Comparison of ENCODE assay signal across 8 cellular contexts in genomic region chr7:2843711-2844152, GRCh38. TPM values are rescaled to one million over a fixed set of nuclear protein-coding genes. Genes with fewer than 3 reads are reported as not detected.
DNase-seq lines count a peak whose midpoint lies in the region; ATAC-seq and TF ChIP-seq lines count a peak whose summit lies in the region.

No MANE protein-coding gene starts in this region.

- H3K4me1 ChIP-seq in endodermal cell (ENCODE audit: control insufficient read depth, insufficient read depth, low read length), result peaks cover 10% of the 10 kb centered on the region
- peaks cover 12 to 14% of the 10 kb centered on the region in 2 donors for H3K4me1 ChIP-seq in mucosa of rectum (ENCODE audit: control insufficient read depth in 2 of 2, insufficient read depth in 2 of 2, low read length in 2 of 2)
- H3K4me1 ChIP-seq in upper lobe of left lung, result peaks cover 20 to 45% (median 25%) of the 10 kb centered on the region in 4 donors

- H3K4me3 Mint-ChIP-seq in endodermal cell, result peak overlapping the region; percentile 75

- peaks cover 16% of the 10 kb centered on the region for H3K4me1 Mint-ChIP-seq in endodermal cell

- H3K9ac ChIP-seq in endodermal cell (ENCODE audit: extremely low read depth, low read length, poor library complexity, severe bottlenecking), result peak overlapping the region; percentile 59
- peak overlapping the region; percentile 47 to 64 for H3K9ac ChIP-seq in mucosa of rectum (ENCODE audit: low read depth in 1 of 2, low read length in 2 of 2)

- peak; percentile 18 for DNase-seq in UCSD-AML1 (lab: John Stamatoyannopoulos, UW; ENCODE audit: unreplicated experiment)
- DNase-seq in endodermal cell, result no peak
- peak in 1 of 2 donors; percentile 40 for DNase-seq in upper lobe of left lung
- DNase-seq in HPDE6-E6E7 (ENCODE audit: extremely low spot score), result no peak

- WGBS in endodermal cell (ENCODE audit: insufficient coverage in 1 of 2, insufficient read length in 1 of 2), 2 experiments, result 0 to 1% methylated on average over 9 to 64 of the region's 64 CpGs
- WGBS in upper lobe of left lung, 2 donors, result 1 to 3% methylated on average over 15 to 19 of the region's 64 CpGs

- 0 out of 2 replicates have a peak, but pooled peaks have one; percentile 3 for TF ChIP-seq CTCF in GM12875 (IDR thresholded peaks at IDR 0.05; ENCODE audit: borderline replicate concordance, insufficient read depth, low read depth, low read length)
- TF ChIP-seq CTCF in endodermal cell (conservative IDR thresholded peaks at IDR 0.05), result no peak
- TF ChIP-seq CTCF in upper lobe of left lung (IDR thresholded peaks at IDR 0.05), result peak in 1 of 6 experiments; percentile 18

- no peak overlapping the region for H3K27ac Mint-ChIP-seq in endodermal cell

- H3K9me3 Mint-ChIP-seq in endodermal cell, result no peaks in the 10 kb centered on the region

- TF ChIP-seq EP300 in upper lobe of left lung (IDR thresholded peaks at IDR 0.05), result no peak

- ATAC-seq in HG03108 (IDR thresholded peaks at IDR 0.05; ENCODE audit: unreplicated experiment), result peak; percentile 23
- ATAC-seq in upper lobe of left lung (ENCODE audit: low FRiP score in 2 of 2), result peak in 1 of 2 donors; percentile 20
- no peak for ATAC-seq in GM19395 (IDR thresholded peaks at IDR 0.05; ENCODE audit: unreplicated experiment)

- no peak overlapping the region for H3K27ac ChIP-seq in endodermal cell (ENCODE audit: low read depth, low read length)
- peak overlapping the region in 1 of 2 donors; percentile 52 for H3K27ac ChIP-seq in mucosa of rectum (ENCODE audit: low read depth in 2 of 2, low read length in 2 of 2)
- H3K27ac ChIP-seq in upper lobe of left lung, result peak overlapping the region in 3 of 4 donors; percentile 50 to 78 (median 61)

- H3K36me3 Mint-ChIP-seq in endodermal cell (ENCODE audit: low read depth), result peaks cover 31% of the 10 kb centered on the region

- H3K27me3 Mint-ChIP-seq in endodermal cell (ENCODE audit: insufficient read depth), result no peaks in the 10 kb centered on the region

- H3K36me3 ChIP-seq in endodermal cell (ENCODE audit: control insufficient read depth, insufficient read depth, low read length), result peaks cover 21% of the 10 kb centered on the region
- no peaks in the 10 kb centered on the region for H3K36me3 ChIP-seq in mucosa of rectum (ENCODE audit: control insufficient read depth in 2 of 2, insufficient read depth in 2 of 2, low read length in 2 of 2)
- H3K36me3 ChIP-seq in upper lobe of left lung, result no peaks in the 10 kb centered on the region

- no peak for TF ChIP-seq POLR2A in upper lobe of left lung (IDR thresholded peaks at IDR 0.05)

- H3K4me3 ChIP-seq in GM12875 (ENCODE audit: low read depth, low read length) (peak overlapping the region; percentile 68), endodermal cell (ENCODE audit: low read length) (peak overlapping the region; percentile 83), mucosa of rectum (ENCODE audit: low read length in 2 of 2) (peak overlapping the region; percentile 71 to 77), upper lobe of left lung (peak overlapping the region; percentile 77 to 92 (median 80))

- no peaks in the 10 kb centered on the region for H3K27me3 ChIP-seq in endodermal cell (ENCODE audit: control insufficient read depth, insufficient read depth, low read length, poor library complexity, severe bottlenecking)
- H3K27me3 ChIP-seq in mucosa of rectum (ENCODE audit: control insufficient read depth in 2 of 2, insufficient read depth in 2 of 2, low read length in 2 of 2), result no peaks in the 10 kb centered on the region
- H3K27me3 ChIP-seq in upper lobe of left lung, result no peaks in the 10 kb centered on the region

- H3K9me3 ChIP-seq in endodermal cell (ENCODE audit: control insufficient read depth, low read length) (no peaks in the 10 kb centered on the region), mucosa of rectum (ENCODE audit: control insufficient read depth in 2 of 2, low read length in 2 of 2) (no peaks in the 10 kb centered on the region), upper lobe of left lung (no peaks in the 10 kb centered on the region)

RNA-seq across cellular contexts. Expression of gene GNA12, which starts 0.4 kb away (rescaled TPM):
- total RNA-seq in endodermal cell (10 to 100 TPM; 55.0 to 64.7 TPM), upper lobe of left lung (10 to 100 TPM; 24.0 to 52.3 (median 35.7) TPM)
- 45.7 TPM for polyA plus RNA-seq in endodermal cell (2013, experiment 1 of 2)
- 44.9 TPM for polyA plus RNA-seq in endodermal cell (2013, experiment 2 of 2)
